In the genomic region with DNA sequence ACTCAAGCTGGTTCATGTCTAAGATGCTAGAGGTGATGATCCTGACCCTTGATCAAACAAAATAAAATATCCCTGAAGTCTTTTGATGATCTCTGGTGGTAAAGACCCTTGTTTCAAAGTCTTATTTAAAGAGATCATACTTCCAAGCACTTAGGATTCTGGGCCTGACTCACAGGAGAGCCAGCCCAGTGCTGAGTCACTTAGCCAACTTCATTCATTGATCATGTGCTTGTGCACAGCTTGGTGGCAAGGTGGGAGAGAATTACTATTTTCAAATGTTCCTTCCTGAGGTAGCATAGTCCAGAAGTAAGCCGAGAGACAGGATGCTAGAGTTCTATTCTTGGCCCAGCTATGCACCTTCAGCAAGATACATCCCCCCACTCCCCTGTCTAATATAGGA, we compare ENCODE assay signal across 14 cellular contexts. TPM values are rescaled to one million over a fixed set of nuclear protein-coding genes. Genes with fewer than 3 reads are reported as not detected.
DNase-seq lines count a peak whose midpoint lies in the region; ATAC-seq and TF ChIP-seq lines count a peak whose summit lies in the region.
"Had no signal": no experiment of that assay in that cellular context is flagged by ENCODE, and none has a peak within 500 bp of the region (broad histone marks: within the 10 kb centered on the region; RNA-seq: fewer than 3 reads in every experiment).

No MANE protein-coding gene starts in this region.

- WGBS in mammary epithelial cell (ENCODE audit: low coverage, missing lambda C conversion rate): 0% methylated on average over 1 of the region's 1 CpG

- peaks cover 28% of the 10 kb centered on the region for H3K27me3 Mint-ChIP-seq in activated T-helper 17 cell treated with anti-CD3 and anti-CD28 coated beads, Interleukin-2, amount 50 U/mL, for 72 hours
- H3K27me3 Mint-ChIP-seq in natural killer cell (ENCODE audit: low read depth in 2 of 2): peaks cover 11 to 25% of the 10 kb centered on the region in 2 donors

- H3K4me3 ChIP-seq in AG10803 (ENCODE audit: low read length): no peak overlapping the region
- H3K4me3 ChIP-seq in HUES48 (ENCODE audit: low read depth, low read length): no peak overlapping the region
- no peak overlapping the region for H3K4me3 ChIP-seq in mammary epithelial cell (replicated peaks in 1 of 3; ENCODE audit: insufficient read depth in 1 of 3, low read depth in 2 of 3, low read length in 3 of 3)
- no peak overlapping the region for H3K4me3 ChIP-seq in kidney epithelial cell (ENCODE audit: low read depth, low read length)
- H3K4me3 ChIP-seq: gastroesophageal sphincter, thoracic aorta had no signal

- H3K9me3 Mint-ChIP-seq in activated T-helper 17 cell treated with anti-CD3 and anti-CD28 coated beads, Interleukin-2, amount 50 U/mL, for 72 hours: no peaks in the 10 kb centered on the region
- H3K9me3 Mint-ChIP-seq in natural killer cell: no peaks in the 10 kb centered on the region
- H3K9me3 Mint-ChIP-seq: activated naive CD8-positive, alpha-beta T cell treated with anti-CD3 and anti-CD28 coated beads, Interleukin-2, amount 10 ng/mL, durations not matched to agents 7 days and 5 days; naive thymus-derived CD4-positive, alpha-beta T cell had no signal

- H4K20me1 ChIP-seq in mammary epithelial cell (ENCODE audit: insufficient read depth, low read length): no peaks in the 10 kb centered on the region

- H3K36me3 Mint-ChIP-seq in activated T-helper 17 cell treated with anti-CD3 and anti-CD28 coated beads, Interleukin-2, amount 50 U/mL, for 72 hours (ENCODE audit: low read depth): no peaks in the 10 kb centered on the region
- no peaks in the 10 kb centered on the region for H3K36me3 Mint-ChIP-seq in natural killer cell
- H3K36me3 Mint-ChIP-seq: activated naive CD8-positive, alpha-beta T cell treated with anti-CD3 and anti-CD28 coated beads, Interleukin-2, amount 10 ng/mL, durations not matched to agents 7 days and 5 days; naive thymus-derived CD4-positive, alpha-beta T cell had no signal

- H3K36me3 ChIP-seq in HUES48 (ENCODE audit: control insufficient read depth, insufficient read depth, low read length): no peaks in the 10 kb centered on the region
- H3K36me3 ChIP-seq in mammary epithelial cell (ENCODE audit: insufficient read depth, low read length): no peaks in the 10 kb centered on the region
- H3K36me3 ChIP-seq in kidney epithelial cell (ENCODE audit: control insufficient read depth, insufficient read depth, low read length): no peaks in the 10 kb centered on the region
- H3K36me3 ChIP-seq: gastroesophageal sphincter, thoracic aorta had no signal

- TF ChIP-seq CTCF in AG10803 (conservative IDR thresholded peaks at IDR 0.05; ENCODE audit: low read length) (no peak), mammary epithelial cell (conservative IDR thresholded peaks at IDR 0.05 in 1 of 2, IDR thresholded peaks at IDR 0.05 in 1 of 2; ENCODE audit: extremely low read depth in 1 of 2, insufficient read depth in 1 of 2, low read depth in 1 of 2, low read length in 2 of 2) (no peak), kidney epithelial cell (IDR thresholded peaks at IDR 0.05; ENCODE audit: insufficient read depth, low read length, poor library complexity, severe bottlenecking) (no peak), natural killer cell (IDR thresholded peaks at IDR 0.05) (no peak)

- H3K27me3 ChIP-seq in HUES48 (ENCODE audit: control insufficient read depth, insufficient read depth, low read length) (no peaks in the 10 kb centered on the region), mammary epithelial cell (ENCODE audit: insufficient read depth, low read length) (no peaks in the 10 kb centered on the region), kidney epithelial cell (ENCODE audit: control insufficient read depth, insufficient read depth, low read length) (no peaks in the 10 kb centered on the region)

- peak overlapping the region; percentile 72 for H3K27ac ChIP-seq in HUES48 (ENCODE audit: low read depth, low read length)
- H3K27ac ChIP-seq in mammary epithelial cell (ENCODE audit: insufficient read depth, low read depth, low read length): no peak overlapping the region
- H3K27ac ChIP-seq: gastroesophageal sphincter, thoracic aorta had no signal

- H3K4me1 ChIP-seq in HUES48 (ENCODE audit: control insufficient read depth, insufficient read depth, low read length) (peaks cover 36% of the 10 kb centered on the region), mammary epithelial cell (ENCODE audit: insufficient read depth, low read length) (peaks cover 33% of the 10 kb centered on the region)
- H3K4me1 ChIP-seq: gastroesophageal sphincter had no signal

- no peaks in the 10 kb centered on the region for H3K79me2 ChIP-seq in mammary epithelial cell (ENCODE audit: insufficient read depth, low read length)

- dilution Hi-C loops in mammary epithelial cell (cut with HindIII; ENCODE audit: low sequenced_read_pairs): no loop called here

- no peak overlapping the region for H3K9ac ChIP-seq in HUES48 (ENCODE audit: low read depth, low read length)
- no peak overlapping the region for H3K9ac ChIP-seq in mammary epithelial cell (ENCODE audit: insufficient read depth, low read length)

- intact Hi-C loops in mammary epithelial cell (cut with micrococcal nuclease): no loop called here
- intact Hi-C loops in natural killer cell (cut with micrococcal nuclease): no loop called here

- no peak for ATAC-seq in activated T-helper 17 cell treated with anti-CD3 and anti-CD28 coated beads, Interleukin-2, amount 50 U/mL, for 72 hours (replicated peaks)
- no peak for ATAC-seq in GM19455 (IDR thresholded peaks at IDR 0.05; ENCODE audit: unreplicated experiment)
- ATAC-seq in natural killer cell: no peak
- ATAC-seq: gastroesophageal sphincter; naive thymus-derived CD4-positive, alpha-beta T cell had no signal

- H2AFZ ChIP-seq in mammary epithelial cell (ENCODE audit: low read depth, low read length): no peak overlapping the region

- H3K27ac Mint-ChIP-seq in activated T-helper 17 cell treated with anti-CD3 and anti-CD28 coated beads, Interleukin-2, amount 50 U/mL, for 72 hours: no peak overlapping the region
- no peak overlapping the region for H3K27ac Mint-ChIP-seq in natural killer cell
- H3K27ac Mint-ChIP-seq: activated naive CD8-positive, alpha-beta T cell treated with anti-CD3 and anti-CD28 coated beads, Interleukin-2, amount 10 ng/mL, durations not matched to agents 7 days and 5 days; naive thymus-derived CD4-positive, alpha-beta T cell had no signal

- DNase-seq in AG10803 (ENCODE audit: low read depth) (peak; percentile 51), mammary epithelial cell (peak; percentile 61), kidney epithelial cell (ENCODE audit: low read depth) (peak; percentile 41), natural killer cell (no peak), ureter (ENCODE audit: low spot score) (no peak)
- DNase-seq: activated CD4-positive, alpha-beta T cell treated with anti-CD3 and anti-CD28 coated beads, Interleukin-2, amount 50 U/mL, for 48 hours; activated naive CD8-positive, alpha-beta T cell treated with anti-CD3 and anti-CD28 coated beads, Interleukin-2, amount 10 ng/mL, durations not matched to agents 7 days and 5 days; naive thymus-derived CD4-positive, alpha-beta T cell; stimulated activated CD4-positive, alpha-beta T cell treated with anti-CD3 and anti-CD28 coated beads, Interleukin-2, amount 100 ng/mL, for 48 hours had no signal

- BruUV-seq in mammary epithelial cell (replicated peaks; lab: Mats Ljungman, UMichigan): no TSS peak

- H3K4me1 Mint-ChIP-seq in activated T-helper 17 cell treated with anti-CD3 and anti-CD28 coated beads, Interleukin-2, amount 50 U/mL, for 72 hours: no peaks in the 10 kb centered on the region
- H3K4me1 Mint-ChIP-seq in natural killer cell: no peaks in the 10 kb centered on the region
- H3K4me1 Mint-ChIP-seq: activated naive CD8-positive, alpha-beta T cell treated with anti-CD3 and anti-CD28 coated beads, Interleukin-2, amount 10 ng/mL, durations not matched to agents 7 days and 5 days; naive thymus-derived CD4-positive, alpha-beta T cell had no signal

- no peak overlapping the region for H3K4me2 ChIP-seq in mammary epithelial cell (ENCODE audit: insufficient read depth, low read depth, low read length)

- CTCF ChIA-PET in mammary epithelial cell (lab: Charles Lee; ENCODE audit: low non-redundant PET): no interaction called here

- no peak overlapping the region for H3K4me3 Mint-ChIP-seq in activated T-helper 17 cell treated with anti-CD3 and anti-CD28 coated beads, Interleukin-2, amount 50 U/mL, for 72 hours
- H3K4me3 Mint-ChIP-seq in natural killer cell: no peak overlapping the region
- H3K4me3 Mint-ChIP-seq: activated naive CD8-positive, alpha-beta T cell treated with anti-CD3 and anti-CD28 coated beads, Interleukin-2, amount 10 ng/mL, durations not matched to agents 7 days and 5 days; naive thymus-derived CD4-positive, alpha-beta T cell had no signal

- H3K9me3 ChIP-seq in HUES48 (ENCODE audit: control insufficient read depth, insufficient read depth, low read length) (no peaks in the 10 kb centered on the region), mammary epithelial cell (replicated peaks; ENCODE audit: insufficient read depth, low read length) (no peaks in the 10 kb centered on the region)
- H3K9me3 ChIP-seq: gastroesophageal sphincter, thoracic aorta had no signal

- in situ Hi-C loops in mammary epithelial cell (cut with MboI; ENCODE audit: low sequenced_read_pairs in 2 of 2): no loop called here

RNA-seq across cellular contexts. Expression of a gene that starts 40.6 kb away (rescaled TPM):
- total RNA-seq in mammary epithelial cell (10 to 100 TPM in 1 of 2 donors, 1 to 10 TPM in 1; 1.1 to 19.2 TPM), kidney epithelial cell (1.3 and 3.1 TPM in 2 replicates), natural killer cell (under 1 TPM; 0.42 to 0.66 (median 0.65) TPM), ureter (2.2 TPM)
- 0.50 TPM for polyA plus RNA-seq in mammary epithelial cell
- polyA minus RNA-seq in mammary epithelial cell: 2.8 TPM
- 1 to 10 TPM in 1 of 2 donors, under 1 TPM in 1; 0.73 to 1.2 TPM for total RNA-seq in activated T-helper 17 cell treated with anti-CD3 and anti-CD28 coated beads, Interleukin-2, amount 50 U/mL, for 72 hours

Comparison
In these comparisons a context has a peak if more than half of its experiments do, and no peak if none do; other contexts are left out.
1. DNase-seq: peak in AG10803 (single experiment), mammary epithelial cell (single experiment) and kidney epithelial cell (single experiment); none in natural killer cell (single experiment) and ureter (single experiment).